In genomic region chr3:188246905-188247304, GRCh38 we compare ENCODE assay signal across 1 cellular context.
TF ChIP-seq lines count a peak whose summit lies in the region.

No MANE protein-coding gene starts in this region.

TF ChIP-seq in HepG2, 621 proteins besides CTCF, POLR2A, EP300 and RAD21 (continued from another document):
- TF ChIP-seq PRDM4 (CRISPR knock-in tag; IDR thresholded peaks at IDR 0.05; ENCODE audit: borderline replicate concordance), result no peak
- TF ChIP-seq ZNF629 (CRISPR knock-in tag; conservative IDR thresholded peaks at IDR 0.05), result peak; percentile 83
- no peak for TF ChIP-seq FOXM1 (CRISPR knock-in tag; IDR thresholded peaks at IDR 0.05)
- no peak for TF ChIP-seq ZNF614 (CRISPR knock-in tag; IDR thresholded peaks at IDR 0.05; ENCODE audit: borderline replicate concordance)
- TF ChIP-seq ZNF333 (CRISPR knock-in tag; IDR thresholded peaks at IDR 0.05; ENCODE audit: borderline replicate concordance), result no peak
